ENCODE assay signal across 31 cellular contexts in the genomic region with DNA sequence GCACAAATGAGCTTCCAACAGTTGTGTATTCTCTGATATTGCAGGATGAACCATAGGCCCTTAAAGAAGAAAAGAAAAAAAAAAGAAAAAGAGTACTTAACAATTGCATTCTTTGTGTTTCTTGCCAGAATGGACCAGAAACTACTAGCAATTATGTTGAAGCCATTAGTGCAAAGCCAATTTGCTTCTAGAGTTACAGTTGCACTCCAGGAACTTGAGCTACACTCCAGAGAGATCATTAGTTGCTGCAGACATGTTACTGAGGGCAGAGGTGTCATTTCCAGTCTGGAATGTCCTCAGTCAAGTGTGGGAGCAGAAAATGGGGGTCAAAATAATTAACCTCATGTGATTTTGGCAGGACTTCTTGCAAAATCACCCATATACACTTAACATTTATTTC.
"Had no signal": no experiment of that assay in that cellular context is flagged by ENCODE, and none has a peak within 500 bp of the region (broad histone marks: within the 10 kb centered on the region; RNA-seq: fewer than 3 reads in every experiment).

No MANE protein-coding gene starts in this region.

- H3K4me3 ChIP-seq: MG63, SJCRH30, SK-N-MC had no signal

- ATAC-seq: activated CD8-positive, alpha-beta T cell treated with anti-CD3 and anti-CD28 coated beads for 36 hours; activated T-cell treated with anti-CD3 and anti-CD28 coated beads, Interleukin-2, amount 50 U/mL, for 72 hours; activated T-helper 17 cell treated with anti-CD3 and anti-CD28 coated beads, Interleukin-2, amount 50 U/mL, for 72 hours; Panc1 had no signal

- H3K4me1 ChIP-seq: SJCRH30 had no signal

- H3K36me3 ChIP-seq: brain microvascular endothelial cell, MG63, SJCRH30, WERI-Rb-1 had no signal

- H3K9me3 ChIP-seq: SJCRH30 had no signal

- DNase-seq: activated CD4-positive, alpha-beta T cell treated with anti-CD3 and anti-CD28 coated beads for 1 hour; activated CD4-positive, alpha-beta T cell treated with anti-CD3 and anti-CD28 coated beads for 48 hours; activated CD4-positive, CD25-positive, alpha-beta regulatory T cell; activated CD8-positive, alpha-beta T cell treated with anti-CD3 and anti-CD28 coated beads for 36 hours; activated effector memory CD4-positive, alpha-beta T cell treated with anti-CD3 and anti-CD28 coated beads, Interleukin-2, amount 50 U/mL, for 16 hours; activated naive CD4-positive, alpha-beta T cell; activated naive CD4-positive, alpha-beta T cell treated with anti-CD3 and anti-CD28 coated beads, Interleukin-2, amount 50 U/mL, for 16 hours; activated naive CD8-positive, alpha-beta T cell treated with anti-CD3 and anti-CD28 coated beads for 36 hours; activated T-cell treated with anti-CD3 and anti-CD28 coated beads, Interleukin-2, amount 50 U/mL, for 1 hour; activated T-cell treated with anti-CD3 and anti-CD28 coated beads, Interleukin-2, amount 50 U/mL, for 72 hours; amniotic stem cell; aorta; brain microvascular endothelial cell; central memory CD4-positive, alpha-beta T cell; Kasumi-1; KG1; MG63; NCI-H1048; NCI-H1436; NCI-H1694; NCI-H1930; NCI-H345; NCI-H524 treated with DMSO at 0.1 percent for 48 hours; NCI-H774; SHP77; SJCRH30; T1000; WERI-Rb-1 had no signal

- H3K27me3 ChIP-seq: brain microvascular endothelial cell had no signal

- H3K27ac ChIP-seq: brain microvascular endothelial cell, SJCRH30, SK-N-MC, WERI-Rb-1 had no signal
